In genomic region chr3:45078910-45079522, GRCh38 we compare ENCODE assay signal across 2 cellular contexts.
A peak's percentile ranks its signal among the peaks of the same experiment; 100 is the strongest.
TF ChIP-seq lines count a peak whose summit lies in the region.

No MANE protein-coding gene starts in this region.

TF ChIP-seq in HEK293T, 16 proteins besides CTCF, POLR2A, EP300 and RAD21 (continued from another document):
- TF ChIP-seq PKNOX1 (IDR thresholded peaks at IDR 0.05) (peak; percentile 86), NFRKB (IDR thresholded peaks at IDR 0.05) (no peak)

TF ChIP-seq in GM12878, 131 proteins besides CTCF, POLR2A, EP300 and RAD21 (continued from another document):
- peak; percentile 45; the same call in 1 of the 2 replicates for TF ChIP-seq PKNOX1 (IDR thresholded peaks at IDR 0.05)
- peak; percentile 11 for TF ChIP-seq PBX3 (IDR thresholded peaks at IDR 0.05; ENCODE audit: insufficient replicate concordance, low read depth, low read length)
